In genomic region chr16:50468749-50469078, GRCh38 we compare ENCODE assay signal across 1 cellular context.
TF ChIP-seq lines count a peak whose summit lies in the region.

No MANE protein-coding gene starts in this region.

TF ChIP-seq in K562, 482 proteins besides CTCF, POLR2A, EP300 and RAD21:
- TF ChIP-seq ATF6 (CRISPR knock-in tag; IDR thresholded peaks at IDR 0.05) (no peak), FOXP1 (CRISPR knock-in tag; IDR thresholded peaks at IDR 0.05) (no peak), RBM25 (IDR thresholded peaks at IDR 0.05; ENCODE audit: low read depth, low read length, severe bottlenecking) (peak; percentile 37)
